In the genomic region with DNA sequence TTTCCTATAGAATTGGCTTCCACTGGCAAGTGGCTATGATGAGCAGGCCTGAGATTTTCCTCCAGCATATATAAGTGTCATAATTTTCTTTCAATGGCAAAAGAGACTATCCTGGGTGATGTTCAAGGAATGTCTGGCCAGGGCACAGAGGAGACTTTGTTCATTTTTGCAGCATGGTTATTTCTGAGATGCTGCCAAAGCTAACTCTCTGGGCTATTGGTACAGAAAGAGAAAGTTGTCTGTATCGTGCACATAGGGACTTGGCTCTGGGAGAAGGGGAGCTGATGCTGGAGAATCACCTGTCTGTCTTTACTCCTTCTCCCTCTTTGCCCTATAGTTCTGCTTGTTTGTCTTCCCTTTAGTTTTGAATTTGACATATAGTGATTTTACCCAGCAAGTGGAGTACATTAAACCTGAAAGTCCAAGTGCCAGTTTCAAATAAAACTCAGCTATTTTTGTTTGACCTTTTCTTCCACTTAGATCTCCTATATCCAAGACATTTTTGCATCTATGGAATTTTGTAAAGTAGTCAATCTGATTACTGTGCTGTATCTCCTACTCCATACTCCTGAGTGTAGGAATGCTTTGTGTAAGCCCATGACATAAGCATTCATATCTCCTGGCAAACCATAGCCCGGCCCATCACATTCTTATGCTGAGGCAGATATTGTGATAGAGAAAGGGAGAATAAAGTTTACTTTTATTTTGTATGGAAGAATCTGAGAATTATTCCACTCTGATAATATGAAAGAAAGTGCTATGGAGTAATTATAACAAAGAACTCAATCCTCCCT, we compare ENCODE assay signal across 19 cellular contexts. TPM values are rescaled to one million over a fixed set of nuclear protein-coding genes. Genes with fewer than 3 reads are reported as not detected.
"Had no signal": no experiment of that assay in that cellular context is flagged by ENCODE, and none has a peak within 500 bp of the region (broad histone marks: within the 10 kb centered on the region; RNA-seq: fewer than 3 reads in every experiment).

No MANE protein-coding gene starts in this region.

- ATAC-seq: activated CD4-positive, alpha-beta T cell treated with anti-CD3 and anti-CD28 coated beads for 36 hours; activated CD8-positive, alpha-beta memory T cell treated with anti-CD3 and anti-CD28 coated beads, Interleukin-2, amount 10 ng/mL, durations not matched to agents 7 days and 5 days; natural killer cell; WTC11 had no signal

- H3K4me2 ChIP-seq: SK-N-SH had no signal

- H3K27me3 ChIP-seq: transverse colon, uterus had no signal

- FAIRE-seq: frontal cortex had no signal

- H3K4me1 ChIP-seq: transverse colon, uterus had no signal

- DNase-seq: activated CD4-positive, alpha-beta memory T cell treated with anti-CD3 and anti-CD28 coated beads, Interleukin-2, amount 10 ng/mL, durations not matched to agents 7 days and 5 days; activated CD4-positive, alpha-beta T cell treated with anti-CD3 and anti-CD28 coated beads for 36 hours; activated CD8-positive, alpha-beta memory T cell treated with anti-CD3 and anti-CD28 coated beads, Interleukin-2, amount 10 ng/mL, durations not matched to agents 7 days and 5 days; activated naive CD4-positive, alpha-beta T cell; dermis blood vessel endothelial cell; heart right ventricle; kidney glomerular epithelial cell; left ventricle myocardium superior; natural killer cell; nucleus accumbens; retina; SK-N-SH; stimulated activated CD4-positive, alpha-beta T cell treated with anti-CD3 and anti-CD28 coated beads, Interleukin-2, amount 100 ng/mL, for 24 hours; transverse colon; uterus had no signal

- H3K9ac ChIP-seq: SK-N-SH had no signal

- H3K36me3 ChIP-seq: heart right ventricle, transverse colon, uterus had no signal

- H3K27ac ChIP-seq: epithelial cell of prostate, heart right ventricle, transverse colon, uterus had no signal

- H3K9me3 ChIP-seq: heart right ventricle, SK-N-SH, transverse colon, uterus had no signal

- H3K4me3 ChIP-seq: heart right ventricle, transverse colon, uterus had no signal

RNA-seq across cellular contexts. Expression of a gene that starts 3.9 kb away (rescaled TPM):
- total RNA-seq: activated CD8-positive, alpha-beta memory T cell treated with anti-CD3 and anti-CD28 coated beads, Interleukin-2, amount 10 ng/mL, durations not matched to agents 7 days and 5 days; dermis blood vessel endothelial cell; left ventricle myocardium superior; posterior vena cava; transverse colon; uterus had no signal
- polyA plus RNA-seq: heart right ventricle had no signal
